ENCODE assay signal across 1 cellular context in the genomic region with DNA sequence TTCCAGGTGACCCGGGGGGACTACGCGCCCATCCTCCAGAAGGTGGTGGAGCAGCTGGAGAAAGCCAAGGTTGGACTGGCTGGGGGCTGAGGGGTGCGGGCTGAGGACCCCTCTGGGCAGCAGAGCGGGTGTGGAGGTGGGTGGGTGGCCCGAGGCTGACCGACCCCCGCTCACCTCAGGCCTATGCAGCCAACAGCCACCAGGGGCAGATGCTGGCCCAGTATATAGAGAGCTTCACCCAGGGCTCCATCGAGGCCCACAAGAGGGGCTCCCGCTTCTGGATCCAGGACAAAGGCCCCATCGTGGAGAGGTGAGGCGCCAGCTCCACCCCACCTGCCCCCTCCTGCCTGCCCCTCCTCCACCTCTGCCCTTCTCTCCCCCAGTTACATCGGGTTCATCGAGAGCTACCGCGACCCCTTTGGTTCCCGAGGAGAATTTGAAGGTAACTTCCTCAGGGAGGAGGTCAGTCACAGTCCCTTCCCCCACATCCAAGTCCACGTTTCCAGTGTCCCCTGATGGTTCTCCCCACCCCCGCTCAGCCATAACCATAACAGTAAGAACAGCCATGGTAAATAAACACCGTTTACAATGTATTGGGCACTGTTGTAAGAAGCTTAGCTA.
TF ChIP-seq lines count a peak whose summit lies in the region.

No MANE protein-coding gene starts in this region.

TF ChIP-seq in HEK293, 187 proteins besides CTCF, POLR2A, EP300 and RAD21 (continued from another document):
- TF ChIP-seq PRDM10 (tag by site-specific recombination; IDR thresholded peaks at IDR 0.05) = no peak
- no peak for TF ChIP-seq ZNF596 (tag by site-specific recombination; IDR thresholded peaks at IDR 0.05)
- TF ChIP-seq WT1 (tag by site-specific recombination; IDR thresholded peaks at IDR 0.05) = no peak
- TF ChIP-seq, protein P1, sequence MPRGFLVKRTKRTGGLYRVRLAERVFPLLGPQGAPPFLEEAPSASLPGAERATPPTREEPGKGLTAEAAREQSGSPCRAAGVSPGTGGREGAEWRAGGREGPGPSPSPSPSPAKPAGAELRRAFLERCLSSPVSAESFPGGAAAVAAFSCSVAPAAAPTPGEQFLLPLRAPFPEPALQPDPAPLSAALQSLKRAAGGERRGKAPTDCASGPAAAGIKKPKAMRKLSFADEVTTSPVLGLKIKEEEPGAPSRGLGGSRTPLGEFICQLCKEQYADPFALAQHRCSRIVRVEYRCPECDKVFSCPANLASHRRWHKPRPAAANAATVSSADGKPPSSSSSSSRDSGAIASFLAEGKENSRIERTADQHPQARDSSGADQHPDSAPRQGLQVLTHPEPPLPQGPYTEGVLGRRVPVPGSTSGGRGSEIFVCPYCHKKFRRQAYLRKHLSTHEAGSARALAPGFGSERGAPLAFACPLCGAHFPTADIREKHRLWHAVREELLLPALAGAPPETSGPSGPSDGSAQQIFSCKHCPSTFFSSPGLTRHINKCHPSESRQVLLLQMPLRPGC (tag by site-specific recombination; IDR thresholded peaks at IDR 0.05) = no peak
- no peak for TF ChIP-seq ZNF350 (tag by site-specific recombination; IDR thresholded peaks at IDR 0.05)
- TF ChIP-seq ZNF488 (tag by site-specific recombination; IDR thresholded peaks at IDR 0.05) = no peak
